15 cellular contexts compared by ENCODE assay signal in genomic region chr6:10558575-10558974, GRCh38. TPM values are rescaled to one million over a fixed set of nuclear protein-coding genes. Genes with fewer than 3 reads are reported as not detected.
DNase-seq lines count a peak whose midpoint lies in the region; ATAC-seq, FAIRE-seq and TF ChIP-seq lines count a peak whose summit lies in the region.
"Had no signal": no experiment of that assay in that cellular context is flagged by ENCODE, and none has a peak within 500 bp of the region (broad histone marks: within the 10 kb centered on the region; RNA-seq: fewer than 3 reads in every experiment).

No MANE protein-coding gene starts in this region.

- no peak overlapping the region for H3K4me2 ChIP-seq in mammary epithelial cell (ENCODE audit: insufficient read depth, low read depth, low read length)

- ATAC-seq in left colon = peak; percentile 90
- ATAC-seq: activated CD8-positive, alpha-beta T cell treated with anti-CD3 and anti-CD28 coated beads for 36 hours had no signal

- H3K27ac ChIP-seq in breast epithelium (peak overlapping the region; percentile 37 to 44), mammary epithelial cell (ENCODE audit: insufficient read depth, low read depth, low read length) (no peak overlapping the region), transverse colon (peak overlapping the region; percentile 76 to 83 (median 77))

- H3K36me3 ChIP-seq in breast epithelium = no peaks in the 10 kb centered on the region
- H3K36me3 ChIP-seq in mammary epithelial cell (ENCODE audit: insufficient read depth, low read length) = no peaks in the 10 kb centered on the region
- H3K36me3 ChIP-seq in transverse colon = no peaks in the 10 kb centered on the region

- CTCF ChIA-PET in mammary epithelial cell (lab: Charles Lee; ENCODE audit: low non-redundant PET) = no interaction called here

- intact Hi-C loops in breast epithelium (cut with DNase I; ENCODE audit: low total_unique reads) = no loop called here
- intact Hi-C loops in mammary epithelial cell (cut with micrococcal nuclease) = no loop called here
- intact Hi-C loops in left colon (cut with DNase I, micrococcal nuclease) = no loop called here
- intact Hi-C loops in transverse colon (cut with DNase I; ENCODE audit: low total_unique reads) = no loop called here

- no peaks in the 10 kb centered on the region for H4K20me1 ChIP-seq in mammary epithelial cell (ENCODE audit: insufficient read depth, low read length)

- TF ChIP-seq POLR2A in breast epithelium (IDR thresholded peaks at IDR 0.05) (no peak), transverse colon (IDR thresholded peaks at IDR 0.05) (no peak), H54 (IDR thresholded peaks at IDR 0.05; ENCODE audit: low read depth, low read length) (no peak)

- H3K9me3 ChIP-seq in breast epithelium = no peaks in the 10 kb centered on the region
- no peaks in the 10 kb centered on the region for H3K9me3 ChIP-seq in mammary epithelial cell (replicated peaks; ENCODE audit: insufficient read depth, low read length)
- no peaks in the 10 kb centered on the region for H3K9me3 ChIP-seq in transverse colon

- no peaks in the 10 kb centered on the region for H3K79me2 ChIP-seq in mammary epithelial cell (ENCODE audit: insufficient read depth, low read length)

- TF ChIP-seq CTCF in breast epithelium (IDR thresholded peaks at IDR 0.05) (no peak), mammary epithelial cell (conservative IDR thresholded peaks at IDR 0.05 in 1 of 2, IDR thresholded peaks at IDR 0.05 in 1 of 2; ENCODE audit: extremely low read depth in 1 of 2, insufficient read depth in 1 of 2, low read depth in 1 of 2, low read length in 2 of 2) (no peak), transverse colon (IDR thresholded peaks at IDR 0.05) (no peak)

- no peak for FAIRE-seq in H54 (lab: Jason Lieb, UNC)
- FAIRE-seq: G401.6 had no signal

- H2AFZ ChIP-seq in mammary epithelial cell (ENCODE audit: low read depth, low read length) = no peak overlapping the region

- H3K4me1 ChIP-seq in breast epithelium (peaks cover 0 to 3% of the 10 kb centered on the region in 2 donors), mammary epithelial cell (ENCODE audit: insufficient read depth, low read length) (peaks cover 12% of the 10 kb centered on the region), transverse colon (peaks cover 8 to 61% (median 20%) of the 10 kb centered on the region in 4 donors)

- dilution Hi-C loops in mammary epithelial cell (cut with HindIII; ENCODE audit: low sequenced_read_pairs) = no loop called here

- DNase-seq in breast epithelium (ENCODE audit: low spot score in 2 of 2) (peak in 1 of 2 donors; percentile 24), mammary epithelial cell (no peak), SK-MEL-5 (ENCODE audit: low read depth, low spot score) (peak; percentile 62), left colon (peak; percentile 53 to 56), transverse colon (peak; percentile 63), NCI-H1694 (lab: John Stamatoyannopoulos, UW) (no peak), H54 (ENCODE audit: insufficient read length, low spot score) (no peak)
- DNase-seq in stimulated activated naive CD4-positive, alpha-beta T cell (lab: John Stamatoyannopoulos, UW) = no peak
- DNase-seq: activated CD8-positive, alpha-beta T cell treated with anti-CD3 and anti-CD28 coated beads for 36 hours; activated naive CD8-positive, alpha-beta T cell treated with anti-CD3 and anti-CD28 coated beads, Interleukin-2, amount 10 ng/mL, durations not matched to agents 7 days and 5 days; effector memory CD4-positive, alpha-beta T cell; IMR-90; NCI-H524; T-helper 1 cell had no signal

- TF ChIP-seq EP300 in transverse colon (IDR thresholded peaks at IDR 0.05; ENCODE audit: low read depth) = no peak

- H3K27me3 ChIP-seq in breast epithelium (no peaks in the 10 kb centered on the region), mammary epithelial cell (ENCODE audit: insufficient read depth, low read length) (no peaks in the 10 kb centered on the region), transverse colon (no peaks in the 10 kb centered on the region)

- in situ Hi-C loops in mammary epithelial cell (cut with MboI; ENCODE audit: low sequenced_read_pairs in 2 of 2) = no loop called here
- in situ Hi-C loops in SK-MEL-5 (cut with HindIII; ENCODE audit: low pct_unique_long_range_greater_than_20kb, low sequenced_read_pairs) = no loop called here
- in situ Hi-C loops in transverse colon (cut with MboI; ENCODE audit: low pct_ligation_motif_present in 1 of 4, low pct_unique_long_range_greater_than_20kb in 1 of 4, low sequenced_read_pairs in 3 of 4) = no loop called here

- H3K4me3 ChIP-seq in breast epithelium (peak overlapping the region in 2 of 3 donors; percentile 16 to 42), mammary epithelial cell (replicated peaks in 1 of 3; ENCODE audit: insufficient read depth in 1 of 3, low read depth in 2 of 3, low read length in 3 of 3) (no peak overlapping the region), transverse colon (peak overlapping the region in 2 of 4 donors; percentile 18 to 47)

- H3K9ac ChIP-seq in mammary epithelial cell (ENCODE audit: insufficient read depth, low read length) = no peak overlapping the region

- no TSS peak for BruUV-seq in mammary epithelial cell (replicated peaks; lab: Mats Ljungman, UMichigan)

- 57% methylated on average over 9 of the region's 9 CpGs for WGBS in mammary epithelial cell (ENCODE audit: low coverage, missing lambda C conversion rate)
- 5 to 44% methylated on average over 5 to 9 of the region's 9 CpGs for WGBS in transverse colon (ENCODE audit: low coverage in 1 of 2), 2 donors

RNA-seq across cellular contexts. Expression of gene GCNT2, which starts 37.4 kb away (rescaled TPM):
- total RNA-seq in breast epithelium (10 to 100 TPM in 2 of 3 donors, 1 to 10 TPM in 1; 1.4 to 22.0 (median 13.4) TPM), mammary epithelial cell (under 1 TPM in 1 of 2 donors, not detected in 1; 0.33 TPM), left colon (10 to 100 TPM; 12.2 to 20.3 TPM), transverse colon (10 to 100 TPM; 18.7 to 53.4 (median 31.3) TPM)
- 0.02 TPM for polyA plus RNA-seq in mammary epithelial cell
- not detected for polyA minus RNA-seq in mammary epithelial cell
- 38.6 and 39.8 TPM in 2 replicates for total RNA-seq in SK-MEL-5 (2014; rRNA removed; shearing (Covaris generic))
- 13.1 and 17.0 TPM in 2 replicates for polyA plus RNA-seq in SK-MEL-5 (2015; cell fraction: cytosol; rRNA removed)
- 12.4 and 15.6 TPM in 2 replicates for polyA plus RNA-seq in SK-MEL-5 (2015; cell fraction: nucleus; rRNA removed)

Comparison
In these comparisons a context has a peak if more than half of its experiments do, and no peak if none do; other contexts are left out.
1. H3K4me3 ChIP-seq: peak in breast epithelium (2 of 3); none in mammary epithelial cell (0 of 3).
2. DNase-seq: peak in SK-MEL-5 (single experiment), left colon (2 of 2) and transverse colon (single experiment); none in mammary epithelial cell (single experiment), NCI-H1694 (single experiment), stimulated activated naive CD4-positive, alpha-beta T cell (0 of 6) and H54 (single experiment).